ENCODE assay signal across 1 cellular context in the genomic region with DNA sequence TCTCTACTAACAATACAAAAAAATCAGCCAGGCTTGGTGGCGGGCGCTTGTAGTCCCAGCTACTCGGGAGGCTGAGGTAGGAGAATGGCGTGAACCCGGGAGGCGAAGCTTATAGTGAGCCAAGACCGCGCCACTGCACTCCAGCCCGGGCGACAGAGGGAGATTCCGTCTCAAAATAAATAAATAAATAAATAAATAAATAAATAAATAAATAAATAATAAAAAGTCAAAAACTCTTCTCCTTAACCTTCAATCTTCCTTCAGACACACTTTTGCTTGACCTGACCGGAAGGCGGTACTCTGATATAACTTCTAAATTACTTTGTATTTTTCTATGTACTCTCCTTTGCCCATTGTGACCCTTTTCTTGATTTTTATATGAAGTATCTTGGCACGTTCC.
TF ChIP-seq lines count a peak whose summit lies in the region.

No MANE protein-coding gene starts in this region.

TF ChIP-seq in HEK293, 187 proteins besides CTCF, POLR2A, EP300 and RAD21 (continued from another document):
- TF ChIP-seq, protein P1, sequence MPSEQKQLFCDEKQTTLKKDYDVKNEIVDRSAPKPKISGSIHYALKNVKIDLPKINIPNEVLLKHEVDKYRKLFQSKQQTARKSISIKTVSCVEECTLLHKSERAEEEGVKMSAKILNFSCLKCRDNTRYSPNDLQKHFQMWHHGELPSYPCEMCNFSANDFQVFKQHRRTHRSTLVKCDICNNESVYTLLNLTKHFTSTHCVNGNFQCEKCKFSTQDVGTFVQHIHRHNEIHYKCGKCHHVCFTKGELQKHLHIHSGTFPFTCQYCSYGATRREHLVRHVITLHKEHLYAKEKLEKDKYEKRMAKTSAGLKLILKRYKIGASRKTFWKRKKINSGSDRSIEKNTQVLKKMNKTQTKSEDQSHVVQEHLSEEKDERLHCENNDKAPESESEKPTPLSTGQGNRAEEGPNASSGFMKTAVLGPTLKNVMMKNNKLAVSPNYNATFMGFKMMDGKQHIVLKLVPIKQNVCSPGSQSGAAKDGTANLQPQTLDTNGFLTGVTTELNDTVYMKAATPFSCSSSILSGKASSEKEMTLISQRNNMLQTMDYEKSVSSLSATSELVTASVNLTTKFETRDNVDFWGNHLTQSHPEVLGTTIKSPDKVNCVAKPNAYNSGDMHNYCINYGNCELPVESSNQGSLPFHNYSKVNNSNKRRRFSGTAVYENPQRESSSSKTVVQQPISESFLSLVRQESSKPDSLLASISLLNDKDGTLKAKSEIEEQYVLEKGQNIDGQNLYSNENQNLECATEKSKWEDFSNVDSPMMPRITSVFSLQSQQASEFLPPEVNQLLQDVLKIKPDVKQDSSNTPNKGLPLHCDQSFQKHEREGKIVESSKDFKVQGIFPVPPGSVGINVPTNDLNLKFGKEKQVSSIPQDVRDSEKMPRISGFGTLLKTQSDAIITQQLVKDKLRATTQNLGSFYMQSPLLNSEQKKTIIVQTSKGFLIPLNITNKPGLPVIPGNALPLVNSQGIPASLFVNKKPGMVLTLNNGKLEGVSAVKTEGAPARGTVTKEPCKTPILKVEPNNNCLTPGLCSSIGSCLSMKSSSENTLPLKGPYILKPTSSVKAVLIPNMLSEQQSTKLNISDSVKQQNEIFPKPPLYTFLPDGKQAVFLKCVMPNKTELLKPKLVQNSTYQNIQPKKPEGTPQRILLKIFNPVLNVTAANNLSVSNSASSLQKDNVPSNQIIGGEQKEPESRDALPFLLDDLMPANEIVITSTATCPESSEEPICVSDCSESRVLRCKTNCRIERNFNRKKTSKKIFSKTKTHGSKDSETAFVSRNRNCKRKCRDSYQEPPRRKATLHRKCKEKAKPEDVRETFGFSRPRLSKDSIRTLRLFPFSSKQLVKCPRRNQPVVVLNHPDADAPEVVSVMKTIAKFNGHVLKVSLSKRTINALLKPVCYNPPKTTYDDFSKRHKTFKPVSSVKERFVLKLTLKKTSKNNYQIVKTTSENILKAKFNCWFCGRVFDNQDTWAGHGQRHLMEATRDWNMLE (tag by site-specific recombination; conservative IDR thresholded peaks at IDR 0.05; ENCODE audit: low read depth) = peak; percentile 80
- TF ChIP-seq ZBTB8A (tag by site-specific recombination; IDR thresholded peaks at IDR 0.05) (peak; percentile 65), ZNF501 (tag by site-specific recombination; IDR thresholded peaks at IDR 0.05) (0 out of 2 replicates have a peak, but pooled peaks have one; percentile 33), MZF1 (tag by site-specific recombination; IDR thresholded peaks at IDR 0.05; ENCODE audit: borderline replicate concordance) (no peak), ZNF623 (tag by site-specific recombination; IDR thresholded peaks at IDR 0.05) (peak; percentile 61), ZNF558 (tag by site-specific recombination; IDR thresholded peaks at IDR 0.05) (peak; percentile 52; the same call in 1 of the 2 replicates), ZNF658 (tag by site-specific recombination; IDR thresholded peaks at IDR 0.05) (no peak), ZNF266 (tag by site-specific recombination; IDR thresholded peaks at IDR 0.05; ENCODE audit: low read depth) (0 out of 2 replicates have a peak, but pooled peaks have one; percentile 22), ZNF140 (tag by site-specific recombination; IDR thresholded peaks at IDR 0.05) (peak; percentile 48)
- TF ChIP-seq, protein P2, sequence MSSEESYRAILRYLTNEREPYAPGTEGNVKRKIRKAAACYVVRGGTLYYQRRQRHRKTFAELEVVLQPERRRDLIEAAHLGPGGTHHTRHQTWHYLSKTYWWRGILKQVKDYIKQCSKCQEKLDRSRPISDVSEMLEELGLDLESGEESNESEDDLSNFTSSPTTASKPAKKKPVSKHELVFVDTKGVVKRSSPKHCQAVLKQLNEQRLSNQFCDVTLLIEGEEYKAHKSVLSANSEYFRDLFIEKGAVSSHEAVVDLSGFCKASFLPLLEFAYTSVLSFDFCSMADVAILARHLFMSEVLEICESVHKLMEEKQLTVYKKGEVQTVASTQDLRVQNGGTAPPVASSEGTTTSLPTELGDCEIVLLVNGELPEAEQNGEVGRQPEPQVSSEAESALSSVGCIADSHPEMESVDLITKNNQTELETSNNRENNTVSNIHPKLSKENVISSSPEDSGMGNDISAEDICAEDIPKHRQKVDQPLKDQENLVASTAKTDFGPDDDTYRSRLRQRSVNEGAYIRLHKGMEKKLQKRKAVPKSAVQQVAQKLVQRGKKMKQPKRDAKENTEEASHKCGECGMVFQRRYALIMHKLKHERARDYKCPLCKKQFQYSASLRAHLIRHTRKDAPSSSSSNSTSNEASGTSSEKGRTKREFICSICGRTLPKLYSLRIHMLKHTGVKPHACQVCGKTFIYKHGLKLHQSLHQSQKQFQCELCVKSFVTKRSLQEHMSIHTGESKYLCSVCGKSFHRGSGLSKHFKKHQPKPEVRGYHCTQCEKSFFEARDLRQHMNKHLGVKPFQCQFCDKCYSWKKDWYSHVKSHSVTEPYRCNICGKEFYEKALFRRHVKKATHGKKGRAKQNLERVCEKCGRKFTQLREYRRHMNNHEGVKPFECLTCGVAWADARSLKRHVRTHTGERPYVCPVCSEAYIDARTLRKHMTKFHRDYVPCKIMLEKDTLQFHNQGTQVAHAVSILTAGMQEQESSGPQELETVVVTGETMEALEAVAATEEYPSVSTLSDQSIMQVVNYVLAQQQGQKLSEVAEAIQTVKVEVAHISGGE (tag by site-specific recombination; conservative IDR thresholded peaks at IDR 0.05; ENCODE audit: low read depth) = peak; percentile 62
- TF ChIP-seq, protein P3, sequence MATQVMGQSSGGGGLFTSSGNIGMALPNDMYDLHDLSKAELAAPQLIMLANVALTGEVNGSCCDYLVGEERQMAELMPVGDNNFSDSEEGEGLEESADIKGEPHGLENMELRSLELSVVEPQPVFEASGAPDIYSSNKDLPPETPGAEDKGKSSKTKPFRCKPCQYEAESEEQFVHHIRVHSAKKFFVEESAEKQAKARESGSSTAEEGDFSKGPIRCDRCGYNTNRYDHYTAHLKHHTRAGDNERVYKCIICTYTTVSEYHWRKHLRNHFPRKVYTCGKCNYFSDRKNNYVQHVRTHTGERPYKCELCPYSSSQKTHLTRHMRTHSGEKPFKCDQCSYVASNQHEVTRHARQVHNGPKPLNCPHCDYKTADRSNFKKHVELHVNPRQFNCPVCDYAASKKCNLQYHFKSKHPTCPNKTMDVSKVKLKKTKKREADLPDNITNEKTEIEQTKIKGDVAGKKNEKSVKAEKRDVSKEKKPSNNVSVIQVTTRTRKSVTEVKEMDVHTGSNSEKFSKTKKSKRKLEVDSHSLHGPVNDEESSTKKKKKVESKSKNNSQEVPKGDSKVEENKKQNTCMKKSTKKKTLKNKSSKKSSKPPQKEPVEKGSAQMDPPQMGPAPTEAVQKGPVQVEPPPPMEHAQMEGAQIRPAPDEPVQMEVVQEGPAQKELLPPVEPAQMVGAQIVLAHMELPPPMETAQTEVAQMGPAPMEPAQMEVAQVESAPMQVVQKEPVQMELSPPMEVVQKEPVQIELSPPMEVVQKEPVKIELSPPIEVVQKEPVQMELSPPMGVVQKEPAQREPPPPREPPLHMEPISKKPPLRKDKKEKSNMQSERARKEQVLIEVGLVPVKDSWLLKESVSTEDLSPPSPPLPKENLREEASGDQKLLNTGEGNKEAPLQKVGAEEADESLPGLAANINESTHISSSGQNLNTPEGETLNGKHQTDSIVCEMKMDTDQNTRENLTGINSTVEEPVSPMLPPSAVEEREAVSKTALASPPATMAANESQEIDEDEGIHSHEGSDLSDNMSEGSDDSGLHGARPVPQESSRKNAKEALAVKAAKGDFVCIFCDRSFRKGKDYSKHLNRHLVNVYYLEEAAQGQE (tag by site-specific recombination; IDR thresholded peaks at IDR 0.05) = 0 out of 2 replicates have a peak, but pooled peaks have one; percentile 28
